ENCODE assay signal across 11 cellular contexts in genomic region chr1:208233546-208233945, GRCh38. TPM values are rescaled to one million over a fixed set of nuclear protein-coding genes. Genes with fewer than 3 reads are reported as not detected.
DNase-seq lines count a peak whose midpoint lies in the region; ATAC-seq and TF ChIP-seq lines count a peak whose summit lies in the region.
"Had no signal": no experiment of that assay in that cellular context is flagged by ENCODE, and none has a peak within 500 bp of the region (broad histone marks: within the 10 kb centered on the region; RNA-seq: fewer than 3 reads in every experiment).

No MANE protein-coding gene starts in this region.

- DNase-seq in NCI-H1417 (lab: John Stamatoyannopoulos, UW) (peak; percentile 82 to 99 (median 94)), RWPE2 (ENCODE audit: low spot score) (no peak), hypothalamus (lab: John Stamatoyannopoulos, UW) (peak in 35 of 51 donors; percentile 19 to 82 (median 56)), SK-N-DZ (ENCODE audit: low spot score) (no peak)
- DNase-seq in activated T-cell treated with anti-CD3 and anti-CD28 coated beads, Interleukin-2, amount 50 U/mL, for 24 hours = no peak
- no peak for DNase-seq in stimulated activated naive CD8-positive, alpha-beta T cell treated with anti-CD3 and anti-CD28 coated beads, Interleukin-15, amount 100 ng/mL, for 72 hours
- DNase-seq: activated naive CD4-positive, alpha-beta T cell; GDM1 had no signal

- H3K4me2 ChIP-seq in skeletal muscle satellite cell (ENCODE audit: low read length) = peak overlapping the region; percentile 52

- H3K4me3 ChIP-seq in RWPE2 (ENCODE audit: severe bottlenecking) = no peak overlapping the region
- H3K4me3 ChIP-seq in skeletal muscle satellite cell (ENCODE audit: low read length) = peak overlapping the region; percentile 13

- no peak overlapping the region for H3K27ac Mint-ChIP-seq in activated T-cell treated with anti-CD3 and anti-CD28 coated beads, Interleukin-2, amount 50 U/mL, for 24 hours
- H3K27ac Mint-ChIP-seq in stimulated activated naive CD8-positive, alpha-beta T cell treated with anti-CD3 and anti-CD28 coated beads, Interleukin-15, amount 100 ng/mL, for 72 hours = no peak overlapping the region
- H3K27ac Mint-ChIP-seq: T-helper 1 cell treated with Interleukin-12 subunit alpha and Interleukin-12 subunit beta and Interleukin-4 antibody, amounts not matched to agents 30 μg/mL and 1 μg/mL, for 36 hours had no signal

- H3K9me3 ChIP-seq in RWPE2 (ENCODE audit: severe bottlenecking) (no peaks in the 10 kb centered on the region), skeletal muscle satellite cell (replicated peaks; ENCODE audit: low read length) (no peaks in the 10 kb centered on the region)

- no peak for TF ChIP-seq CTCF in RWPE2 (IDR thresholded peaks at IDR 0.05; ENCODE audit: poor library complexity, severe bottlenecking)

- peaks cover 50% of the 10 kb centered on the region for H3K27me3 Mint-ChIP-seq in activated T-cell treated with anti-CD3 and anti-CD28 coated beads, Interleukin-2, amount 50 U/mL, for 24 hours
- peaks cover 34% of the 10 kb centered on the region for H3K27me3 Mint-ChIP-seq in stimulated activated naive CD8-positive, alpha-beta T cell treated with anti-CD3 and anti-CD28 coated beads, Interleukin-15, amount 100 ng/mL, for 72 hours

- ATAC-seq in RWPE2 (ENCODE audit: low read depth) = no peak
- no peak for ATAC-seq in HG02981 (IDR thresholded peaks at IDR 0.05; ENCODE audit: unreplicated experiment)
- no peak for ATAC-seq in stimulated activated naive CD8-positive, alpha-beta T cell treated with anti-CD3 and anti-CD28 coated beads, Interleukin-15, amount 100 ng/mL, for 72 hours

- no peaks in the 10 kb centered on the region for H3K36me3 Mint-ChIP-seq in activated T-cell treated with anti-CD3 and anti-CD28 coated beads, Interleukin-2, amount 50 U/mL, for 24 hours (ENCODE audit: low read depth)

- no peak overlapping the region for H3K4me3 Mint-ChIP-seq in activated T-cell treated with anti-CD3 and anti-CD28 coated beads, Interleukin-2, amount 50 U/mL, for 24 hours
- H3K4me3 Mint-ChIP-seq in stimulated activated naive CD8-positive, alpha-beta T cell treated with anti-CD3 and anti-CD28 coated beads, Interleukin-15, amount 100 ng/mL, for 72 hours = no peak overlapping the region
- H3K4me3 Mint-ChIP-seq: T-helper 1 cell treated with Interleukin-12 subunit alpha and Interleukin-12 subunit beta and Interleukin-4 antibody, amounts not matched to agents 30 μg/mL and 1 μg/mL, for 36 hours had no signal

- peak overlapping the region; percentile 92 for H3K27ac ChIP-seq in RWPE2 (ENCODE audit: poor library complexity, severe bottlenecking)

- H3K27me3 ChIP-seq in RWPE2 (ENCODE audit: insufficient read depth, poor library complexity, severe bottlenecking) = no peaks in the 10 kb centered on the region
- H3K27me3 ChIP-seq in skeletal muscle satellite cell (ENCODE audit: control insufficient read depth, insufficient read depth, low read length) = no peaks in the 10 kb centered on the region

- H3K4me1 ChIP-seq in RWPE2 (ENCODE audit: insufficient read depth, poor library complexity, severe bottlenecking) (peaks cover 57% of the 10 kb centered on the region), skeletal muscle satellite cell (ENCODE audit: control insufficient read depth, insufficient read depth, low read length) (peaks cover 87% of the 10 kb centered on the region)

- peaks cover 12% of the 10 kb centered on the region for H3K4me1 Mint-ChIP-seq in activated T-cell treated with anti-CD3 and anti-CD28 coated beads, Interleukin-2, amount 50 U/mL, for 24 hours (ENCODE audit: low read depth)
- peaks cover 19% of the 10 kb centered on the region for H3K4me1 Mint-ChIP-seq in stimulated activated naive CD8-positive, alpha-beta T cell treated with anti-CD3 and anti-CD28 coated beads, Interleukin-15, amount 100 ng/mL, for 72 hours

- H3K9me3 Mint-ChIP-seq in activated T-cell treated with anti-CD3 and anti-CD28 coated beads, Interleukin-2, amount 50 U/mL, for 24 hours = no peaks in the 10 kb centered on the region
- no peaks in the 10 kb centered on the region for H3K9me3 Mint-ChIP-seq in stimulated activated naive CD8-positive, alpha-beta T cell treated with anti-CD3 and anti-CD28 coated beads, Interleukin-15, amount 100 ng/mL, for 72 hours
- H3K9me3 Mint-ChIP-seq: T-helper 1 cell treated with Interleukin-12 subunit alpha and Interleukin-12 subunit beta and Interleukin-4 antibody, amounts not matched to agents 30 μg/mL and 1 μg/mL, for 36 hours had no signal

- H3K36me3 ChIP-seq in RWPE2 (ENCODE audit: low read depth) = peaks cover 21% of the 10 kb centered on the region; the same call in 1 of the 2 replicates
- H3K36me3 ChIP-seq in skeletal muscle satellite cell (ENCODE audit: insufficient read depth, low read length) = peaks cover 70% of the 10 kb centered on the region

- H3K9ac ChIP-seq in skeletal muscle satellite cell (ENCODE audit: low read depth, low read length) = peak overlapping the region; percentile 58

RNA-seq across cellular contexts. Expression of gene PLXNA2, which starts 10.6 kb away (rescaled TPM):
- total RNA-seq in skeletal muscle satellite cell (2012; rRNA removed) = 13.4 and 18.3 TPM in 2 replicates
- polyA plus RNA-seq in SK-N-DZ (2014; cell fraction: cytosol; rRNA removed) = 6.0 and 6.3 TPM in 2 replicates
- polyA plus RNA-seq in SK-N-DZ (2014; cell fraction: nucleus; rRNA removed) = 16.3 and 61.2 TPM in 2 replicates

Comparison
In these comparisons a context has a peak if more than half of its experiments do, and no peak if none do; other contexts are left out.
1. DNase-seq: peak in NCI-H1417 (3 of 3) and hypothalamus (35 of 51); none in RWPE2 (single experiment), SK-N-DZ (single experiment), activated T-cell treated with anti-CD3 and anti-CD28 coated beads, Interleukin-2, amount 50 U/mL, for 24 hours (single experiment) and stimulated activated naive CD8-positive, alpha-beta T cell treated with anti-CD3 and anti-CD28 coated beads, Interleukin-15, amount 100 ng/mL, for 72 hours (0 of 2).